Comparison of ENCODE assay signal across 11 cellular contexts in the genomic region with DNA sequence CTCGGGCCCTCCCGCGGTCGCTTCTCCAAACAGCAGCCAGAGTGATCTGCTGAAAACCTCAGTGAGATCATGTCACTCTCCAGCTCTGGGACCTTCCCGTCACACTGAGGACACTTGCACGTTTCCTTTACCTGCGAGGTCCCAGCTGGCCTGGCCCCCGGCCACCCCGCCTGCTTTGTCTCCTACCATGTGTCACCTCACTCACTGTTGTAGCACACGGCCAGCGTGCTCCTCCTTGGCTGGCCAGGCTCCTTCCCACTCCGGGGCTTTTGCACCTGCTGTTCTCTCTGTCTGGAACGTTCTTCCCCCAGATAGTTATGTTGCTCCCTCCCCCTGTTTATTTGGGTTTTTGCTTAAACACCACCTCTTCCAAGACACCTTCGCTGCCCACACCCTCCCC.
"Had no signal": no experiment of that assay in that cellular context is flagged by ENCODE, and none has a peak within 500 bp of the region (broad histone marks: within the 10 kb centered on the region; RNA-seq: fewer than 3 reads in every experiment).

No MANE protein-coding gene starts in this region.

- H3K9me3 ChIP-seq: Peyer's patch, SJCRH30 had no signal

- H3K4me1 ChIP-seq: Peyer's patch had no signal

- H3K4me2 ChIP-seq: PC-9 had no signal

- H3K27me3 ChIP-seq: Peyer's patch, SJCRH30 had no signal

- H3K4me3 ChIP-seq: PC-9, Peyer's patch, SJCRH30 had no signal

- DNase-seq: MV-4-11, NCI-H1105, NCI-H1436 treated with DMSO at 0.1 percent for 48 hours, NCI-H1694, NCI-H187 treated with DMSO at 0.1 percent for 48 hours, NCI-H2171 treated with DMSO at 0.1 percent for 48 hours, NCI-H69, PC-9, Peyer's patch, RPMI8226, SJCRH30 had no signal

- H3K27ac ChIP-seq: PC-9, Peyer's patch, SJCRH30 had no signal
